ENCODE assay signal across 3 cellular contexts in the genomic region with DNA sequence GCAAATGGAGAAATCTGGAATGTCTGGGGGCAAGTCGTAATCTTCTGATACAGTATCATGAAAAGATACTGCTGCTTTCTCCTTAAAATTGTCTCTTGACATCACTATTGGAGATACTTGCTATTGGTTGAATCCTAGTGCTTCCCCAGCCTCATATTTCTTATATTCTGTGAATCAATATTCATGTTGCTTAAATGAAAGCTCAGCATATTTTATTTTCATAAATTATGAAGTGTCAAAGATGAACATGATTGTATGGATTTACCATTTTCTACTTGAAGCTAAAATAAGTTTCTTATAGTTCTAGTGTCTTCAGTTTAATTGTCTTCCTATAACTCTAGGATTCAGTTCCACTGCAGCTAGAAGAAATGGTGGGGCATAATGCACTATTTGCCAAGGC.
TF ChIP-seq lines count a peak whose summit lies in the region.

No MANE protein-coding gene starts in this region.

TF ChIP-seq in A549, 52 proteins besides CTCF, POLR2A, EP300 and RAD21:
- TF ChIP-seq EHF (CRISPR knock-in tag; IDR thresholded peaks at IDR 0.05) (no peak), MAFK (IDR thresholded peaks at IDR 0.05; ENCODE audit: partially characterized antibody) (peak; percentile 75)

TF ChIP-seq in IMR-90, 13 proteins besides CTCF, POLR2A, EP300 and RAD21:
- TF ChIP-seq CHD1 (IDR thresholded peaks at IDR 0.05; ENCODE audit: low read depth, low read length): no peak
- no peak for TF ChIP-seq MAZ (IDR thresholded peaks at IDR 0.05; ENCODE audit: borderline replicate concordance, low read depth, low read length)
- TF ChIP-seq, protein P1, sequence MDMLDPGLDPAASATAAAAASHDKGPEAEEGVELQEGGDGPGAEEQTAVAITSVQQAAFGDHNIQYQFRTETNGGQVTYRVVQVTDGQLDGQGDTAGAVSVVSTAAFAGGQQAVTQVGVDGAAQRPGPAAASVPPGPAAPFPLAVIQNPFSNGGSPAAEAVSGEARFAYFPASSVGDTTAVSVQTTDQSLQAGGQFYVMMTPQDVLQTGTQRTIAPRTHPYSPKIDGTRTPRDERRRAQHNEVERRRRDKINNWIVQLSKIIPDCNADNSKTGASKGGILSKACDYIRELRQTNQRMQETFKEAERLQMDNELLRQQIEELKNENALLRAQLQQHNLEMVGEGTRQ (IDR thresholded peaks at IDR 0.05; ENCODE audit: low read depth, low read length): no peak
- TF ChIP-seq RCOR1 (IDR thresholded peaks at IDR 0.05; ENCODE audit: insufficient replicate concordance, low read length): no peak
- TF ChIP-seq MXI1 (IDR thresholded peaks at IDR 0.05; ENCODE audit: borderline replicate concordance, low read depth, low read length): no peak
- no peak for TF ChIP-seq NFE2L2 (IDR thresholded peaks at IDR 0.05; ENCODE audit: low read depth, low read length)
- TF ChIP-seq SMC3 (IDR thresholded peaks at IDR 0.05; ENCODE audit: low read depth, low read length): no peak
- TF ChIP-seq MAFK (IDR thresholded peaks at IDR 0.05; ENCODE audit: low read depth, low read length): peak; percentile 77

TF ChIP-seq in K562, 482 proteins besides CTCF, POLR2A, EP300 and RAD21:
- TF ChIP-seq ZNF316 (IDR thresholded peaks at IDR 0.05): peak; percentile 57
- peak; percentile 26; the same call in 1 of the 2 replicates for TF ChIP-seq MAFK (IDR thresholded peaks at IDR 0.05; ENCODE audit: low read length)
- TF ChIP-seq, protein P2, sequence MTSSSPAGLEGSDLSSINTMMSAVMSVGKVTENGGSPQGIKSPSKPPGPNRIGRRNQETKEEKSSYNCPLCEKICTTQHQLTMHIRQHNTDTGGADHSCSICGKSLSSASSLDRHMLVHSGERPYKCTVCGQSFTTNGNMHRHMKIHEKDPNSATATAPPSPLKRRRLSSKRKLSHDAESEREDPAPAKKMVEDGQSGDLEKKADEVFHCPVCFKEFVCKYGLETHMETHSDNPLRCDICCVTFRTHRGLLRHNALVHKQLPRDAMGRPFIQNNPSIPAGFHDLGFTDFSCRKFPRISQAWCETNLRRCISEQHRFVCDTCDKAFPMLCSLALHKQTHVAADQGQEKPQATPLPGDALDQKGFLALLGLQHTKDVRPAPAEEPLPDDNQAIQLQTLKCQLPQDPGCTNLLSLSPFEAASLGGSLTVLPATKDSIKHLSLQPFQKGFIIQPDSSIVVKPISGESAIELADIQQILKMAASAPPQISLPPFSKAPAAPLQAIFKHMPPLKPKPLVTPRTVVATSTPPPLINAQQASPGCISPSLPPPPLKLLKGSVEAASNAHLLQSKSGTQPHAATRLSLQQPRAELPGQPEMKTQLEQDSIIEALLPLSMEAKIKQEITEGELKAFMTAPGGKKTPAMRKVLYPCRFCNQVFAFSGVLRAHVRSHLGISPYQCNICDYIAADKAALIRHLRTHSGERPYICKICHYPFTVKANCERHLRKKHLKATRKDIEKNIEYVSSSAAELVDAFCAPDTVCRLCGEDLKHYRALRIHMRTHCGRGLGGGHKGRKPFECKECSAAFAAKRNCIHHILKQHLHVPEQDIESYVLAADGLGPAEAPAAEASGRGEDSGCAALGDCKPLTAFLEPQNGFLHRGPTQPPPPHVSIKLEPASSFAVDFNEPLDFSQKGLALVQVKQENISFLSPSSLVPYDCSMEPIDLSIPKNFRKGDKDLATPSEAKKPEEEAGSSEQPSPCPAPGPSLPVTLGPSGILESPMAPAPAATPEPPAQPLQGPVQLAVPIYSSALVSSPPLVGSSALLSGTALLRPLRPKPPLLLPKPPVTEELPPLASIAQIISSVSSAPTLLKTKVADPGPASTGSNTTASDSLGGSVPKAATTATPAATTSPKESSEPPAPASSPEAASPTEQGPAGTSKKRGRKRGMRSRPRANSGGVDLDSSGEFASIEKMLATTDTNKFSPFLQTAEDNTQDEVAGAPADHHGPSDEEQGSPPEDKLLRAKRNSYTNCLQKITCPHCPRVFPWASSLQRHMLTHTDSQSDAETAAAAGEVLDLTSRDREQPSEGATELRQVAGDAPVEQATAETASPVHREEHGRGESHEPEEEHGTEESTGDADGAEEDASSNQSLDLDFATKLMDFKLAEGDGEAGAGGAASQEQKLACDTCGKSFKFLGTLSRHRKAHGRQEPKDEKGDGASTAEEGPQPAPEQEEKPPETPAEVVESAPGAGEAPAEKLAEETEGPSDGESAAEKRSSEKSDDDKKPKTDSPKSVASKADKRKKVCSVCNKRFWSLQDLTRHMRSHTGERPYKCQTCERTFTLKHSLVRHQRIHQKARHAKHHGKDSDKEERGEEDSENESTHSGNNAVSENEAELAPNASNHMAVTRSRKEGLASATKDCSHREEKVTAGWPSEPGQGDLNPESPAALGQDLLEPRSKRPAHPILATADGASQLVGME (CRISPR knock-in tag; IDR thresholded peaks at IDR 0.05): no peak
- no peak for TF ChIP-seq ZFP30 (CRISPR knock-in tag; IDR thresholded peaks at IDR 0.05; ENCODE audit: borderline replicate concordance)
- no peak for TF ChIP-seq KDM2B (CRISPR knock-in tag; IDR thresholded peaks at IDR 0.05)
- no peak for TF ChIP-seq SMC3 (conservative IDR thresholded peaks at IDR 0.05; ENCODE audit: insufficient read depth, low read depth, low read length)
- no peak for TF ChIP-seq HMG20A (CRISPR knock-in tag; conservative IDR thresholded peaks at IDR 0.05)
- TF ChIP-seq, protein P3, sequence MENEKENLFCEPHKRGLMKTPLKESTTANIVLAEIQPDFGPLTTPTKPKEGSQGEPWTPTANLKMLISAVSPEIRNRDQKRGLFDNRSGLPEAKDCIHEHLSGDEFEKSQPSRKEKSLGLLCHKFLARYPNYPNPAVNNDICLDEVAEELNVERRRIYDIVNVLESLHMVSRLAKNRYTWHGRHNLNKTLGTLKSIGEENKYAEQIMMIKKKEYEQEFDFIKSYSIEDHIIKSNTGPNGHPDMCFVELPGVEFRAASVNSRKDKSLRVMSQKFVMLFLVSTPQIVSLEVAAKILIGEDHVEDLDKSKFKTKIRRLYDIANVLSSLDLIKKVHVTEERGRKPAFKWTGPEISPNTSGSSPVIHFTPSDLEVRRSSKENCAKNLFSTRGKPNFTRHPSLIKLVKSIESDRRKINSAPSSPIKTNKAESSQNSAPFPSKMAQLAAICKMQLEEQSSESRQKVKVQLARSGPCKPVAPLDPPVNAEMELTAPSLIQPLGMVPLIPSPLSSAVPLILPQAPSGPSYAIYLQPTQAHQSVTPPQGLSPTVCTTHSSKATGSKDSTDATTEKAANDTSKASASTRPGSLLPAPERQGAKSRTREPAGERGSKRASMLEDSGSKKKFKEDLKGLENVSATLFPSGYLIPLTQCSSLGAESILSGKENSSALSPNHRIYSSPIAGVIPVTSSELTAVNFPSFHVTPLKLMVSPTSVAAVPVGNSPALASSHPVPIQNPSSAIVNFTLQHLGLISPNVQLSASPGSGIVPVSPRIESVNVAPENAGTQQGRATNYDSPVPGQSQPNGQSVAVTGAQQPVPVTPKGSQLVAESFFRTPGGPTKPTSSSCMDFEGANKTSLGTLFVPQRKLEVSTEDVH (IDR thresholded peaks at IDR 0.05; ENCODE audit: low read depth, partially characterized antibody): no peak
- TF ChIP-seq ATF1 (CRISPR knock-in tag; IDR thresholded peaks at IDR 0.05): no peak
- TF ChIP-seq ATF1 (tag; IDR thresholded peaks at IDR 0.05): no peak
- no peak for TF ChIP-seq CEBPG (CRISPR knock-in tag; IDR thresholded peaks at IDR 0.05)
- TF ChIP-seq CEBPG (tag; conservative IDR thresholded peaks at IDR 0.05 in 1 of 2, IDR thresholded peaks at IDR 0.05 in 1 of 2): no peak
- TF ChIP-seq, protein P4, sequence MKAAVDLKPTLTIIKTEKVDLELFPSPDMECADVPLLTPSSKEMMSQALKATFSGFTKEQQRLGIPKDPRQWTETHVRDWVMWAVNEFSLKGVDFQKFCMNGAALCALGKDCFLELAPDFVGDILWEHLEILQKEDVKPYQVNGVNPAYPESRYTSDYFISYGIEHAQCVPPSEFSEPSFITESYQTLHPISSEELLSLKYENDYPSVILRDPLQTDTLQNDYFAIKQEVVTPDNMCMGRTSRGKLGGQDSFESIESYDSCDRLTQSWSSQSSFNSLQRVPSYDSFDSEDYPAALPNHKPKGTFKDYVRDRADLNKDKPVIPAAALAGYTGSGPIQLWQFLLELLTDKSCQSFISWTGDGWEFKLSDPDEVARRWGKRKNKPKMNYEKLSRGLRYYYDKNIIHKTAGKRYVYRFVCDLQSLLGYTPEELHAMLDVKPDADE (conservative IDR thresholded peaks at IDR 0.05; ENCODE audit: control insufficient read depth, low read depth, low read length): no peak
- TF ChIP-seq POU5F1 (IDR thresholded peaks at IDR 0.05; ENCODE audit: borderline replicate concordance, low read depth, low read length, partially characterized antibody): no peak
- TF ChIP-seq ZNF586 (CRISPR knock-in tag; conservative IDR thresholded peaks at IDR 0.05): no peak
- TF ChIP-seq MAFG (tag; conservative IDR thresholded peaks at IDR 0.05): peak; percentile 33; the same call in 1 of the 2 replicates
- TF ChIP-seq, protein P5, sequence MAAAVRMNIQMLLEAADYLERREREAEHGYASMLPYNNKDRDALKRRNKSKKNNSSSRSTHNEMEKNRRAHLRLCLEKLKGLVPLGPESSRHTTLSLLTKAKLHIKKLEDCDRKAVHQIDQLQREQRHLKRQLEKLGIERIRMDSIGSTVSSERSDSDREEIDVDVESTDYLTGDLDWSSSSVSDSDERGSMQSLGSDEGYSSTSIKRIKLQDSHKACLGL (CRISPR knock-in tag; IDR thresholded peaks at IDR 0.05; ENCODE audit: borderline replicate concordance, poor library complexity, severe bottlenecking): no peak
